In the genomic region with DNA sequence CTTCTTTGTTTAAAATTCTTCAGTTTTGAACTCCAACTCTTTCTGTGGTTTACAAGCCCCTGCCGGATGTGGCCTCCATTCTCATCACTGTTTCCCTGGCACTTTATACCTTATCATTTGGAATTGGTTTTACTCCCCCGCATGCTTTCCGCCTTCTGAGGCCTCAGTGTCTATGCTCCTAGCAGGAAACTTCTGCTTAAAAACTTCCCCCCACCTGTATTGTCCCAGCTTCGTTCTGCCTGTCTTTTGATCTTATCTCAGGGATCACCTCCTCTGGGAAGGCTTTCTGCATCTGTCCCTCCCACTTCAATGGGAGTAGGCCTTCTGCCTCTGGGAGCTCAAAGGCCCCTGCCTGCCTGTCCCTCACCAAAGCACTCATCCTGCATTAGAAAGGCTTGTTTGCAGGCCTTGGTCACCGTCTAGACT, we compare ENCODE assay signal across 18 cellular contexts. TPM values are rescaled to one million over a fixed set of nuclear protein-coding genes. Genes with fewer than 3 reads are reported as not detected.
"Had no signal": no experiment of that assay in that cellular context is flagged by ENCODE, and none has a peak within 500 bp of the region (broad histone marks: within the 10 kb centered on the region; RNA-seq: fewer than 3 reads in every experiment).

No MANE protein-coding gene starts in this region.

- H3K4me3 Mint-ChIP-seq: activated CD4-positive, alpha-beta T cell treated with anti-CD3 and anti-CD28 coated beads, Interleukin-2, amount 10 ng/mL, durations not matched to agents 24 days and 14 days; activated CD8-positive, alpha-beta T cell treated with anti-CD3 and anti-CD28 coated beads for 36 hours; activated naive CD4-positive, alpha-beta T cell treated with anti-CD3 and anti-CD28 coated beads, Interleukin-2, amount 10 ng/mL, durations not matched to agents 7 days and 5 days; memory B cell; naive thymus-derived CD8-positive, alpha-beta T cell; stimulated activated memory B cell treated with anti-CD40 and anti-IgM and Interleukin-4, amounts not matched to agents 10 μg/mL and 1 μg/mL and 100 μg/mL, for 72 hours had no signal

- H3K4me1 ChIP-seq: ascending aorta, pancreas had no signal

- H3K27ac Mint-ChIP-seq: activated CD4-positive, alpha-beta T cell treated with anti-CD3 and anti-CD28 coated beads, Interleukin-2, amount 10 ng/mL, durations not matched to agents 24 days and 14 days; activated CD8-positive, alpha-beta T cell treated with anti-CD3 and anti-CD28 coated beads for 36 hours; activated naive CD4-positive, alpha-beta T cell treated with anti-CD3 and anti-CD28 coated beads, Interleukin-2, amount 10 ng/mL, durations not matched to agents 7 days and 5 days; memory B cell; naive thymus-derived CD8-positive, alpha-beta T cell; stimulated activated memory B cell treated with anti-CD40 and anti-IgM and Interleukin-4, amounts not matched to agents 10 μg/mL and 1 μg/mL and 100 μg/mL, for 72 hours had no signal

- H3K9me3 Mint-ChIP-seq: activated CD4-positive, alpha-beta T cell treated with anti-CD3 and anti-CD28 coated beads, Interleukin-2, amount 10 ng/mL, durations not matched to agents 24 days and 14 days; activated CD8-positive, alpha-beta T cell treated with anti-CD3 and anti-CD28 coated beads for 36 hours; activated naive CD4-positive, alpha-beta T cell treated with anti-CD3 and anti-CD28 coated beads, Interleukin-2, amount 10 ng/mL, durations not matched to agents 7 days and 5 days; memory B cell; naive thymus-derived CD8-positive, alpha-beta T cell; stimulated activated memory B cell treated with anti-CD40 and anti-IgM and Interleukin-4, amounts not matched to agents 10 μg/mL and 1 μg/mL and 100 μg/mL, for 72 hours had no signal

- H3K4me1 Mint-ChIP-seq: activated CD4-positive, alpha-beta T cell treated with anti-CD3 and anti-CD28 coated beads, Interleukin-2, amount 10 ng/mL, durations not matched to agents 24 days and 14 days had no signal

- H3K36me3 Mint-ChIP-seq: activated naive CD4-positive, alpha-beta T cell treated with anti-CD3 and anti-CD28 coated beads, Interleukin-2, amount 10 ng/mL, durations not matched to agents 7 days and 5 days; memory B cell; naive thymus-derived CD8-positive, alpha-beta T cell; stimulated activated memory B cell treated with anti-CD40 and anti-IgM and Interleukin-4, amounts not matched to agents 10 μg/mL and 1 μg/mL and 100 μg/mL, for 72 hours had no signal

- ATAC-seq: activated CD8-positive, alpha-beta T cell treated with anti-CD3 and anti-CD28 coated beads for 36 hours; esophagus mucosa; naive thymus-derived CD8-positive, alpha-beta T cell; pancreas; sciatic nerve; stimulated activated memory B cell treated with anti-CD40 and anti-IgM and Interleukin-4, amounts not matched to agents 10 μg/mL and 1 μg/mL and 100 μg/mL, for 72 hours; upper lobe of right lung had no signal

- DNase-seq: activated CD4-positive, alpha-beta T cell treated with anti-CD3 and anti-CD28 coated beads, Interleukin-2, amount 10 ng/mL, durations not matched to agents 24 days and 14 days; activated CD8-positive, alpha-beta T cell treated with anti-CD3 and anti-CD28 coated beads for 36 hours; activated naive CD4-positive, alpha-beta T cell treated with anti-CD3 and anti-CD28 coated beads, Interleukin-2, amount 10 ng/mL, durations not matched to agents 7 days and 5 days; activated T-cell treated with anti-CD3 and anti-CD28 coated beads, Interleukin-2, amount 50 U/mL, for 1 hour; naive thymus-derived CD8-positive, alpha-beta T cell; pancreas; stimulated activated CD4-positive, alpha-beta T cell treated with anti-CD3 and anti-CD28 coated beads, Interleukin-4, amount 100 ng/mL, for 4 hours; upper lobe of right lung had no signal

- H3K27me3 ChIP-seq: ascending aorta, pancreas, upper lobe of right lung had no signal

- H3K36me3 ChIP-seq: ascending aorta, pancreas, thoracic aorta, upper lobe of right lung had no signal

- H3K4me3 ChIP-seq: ascending aorta, coronary artery, pancreas, thoracic aorta, upper lobe of right lung had no signal

- FAIRE-seq: endometrium, pancreas, TTC549 had no signal

- H3K9me3 ChIP-seq: ascending aorta, pancreas, thoracic aorta, upper lobe of right lung had no signal

- H3K27ac ChIP-seq: ascending aorta, coronary artery, pancreas, thoracic aorta, upper lobe of right lung had no signal

RNA-seq across cellular contexts. Expression of gene ANGPT4, which starts 3.4 kb away (rescaled TPM):
- total RNA-seq: activated CD4-positive, alpha-beta T cell treated with anti-CD3 and anti-CD28 coated beads, Interleukin-2, amount 10 ng/mL, durations not matched to agents 24 days and 14 days; activated CD8-positive, alpha-beta T cell treated with anti-CD3 and anti-CD28 coated beads for 36 hours; naive thymus-derived CD8-positive, alpha-beta T cell; T-helper 2 cell treated with Interferon-gamma antibody and Interleukin-4, amounts not matched to agents 100 ng/mL and 5 ng/mL, for 36 hours had no signal
- polyA plus RNA-seq: naive thymus-derived CD8-positive, alpha-beta T cell had no signal
